8 cellular contexts compared by ENCODE assay signal in the genomic region with DNA sequence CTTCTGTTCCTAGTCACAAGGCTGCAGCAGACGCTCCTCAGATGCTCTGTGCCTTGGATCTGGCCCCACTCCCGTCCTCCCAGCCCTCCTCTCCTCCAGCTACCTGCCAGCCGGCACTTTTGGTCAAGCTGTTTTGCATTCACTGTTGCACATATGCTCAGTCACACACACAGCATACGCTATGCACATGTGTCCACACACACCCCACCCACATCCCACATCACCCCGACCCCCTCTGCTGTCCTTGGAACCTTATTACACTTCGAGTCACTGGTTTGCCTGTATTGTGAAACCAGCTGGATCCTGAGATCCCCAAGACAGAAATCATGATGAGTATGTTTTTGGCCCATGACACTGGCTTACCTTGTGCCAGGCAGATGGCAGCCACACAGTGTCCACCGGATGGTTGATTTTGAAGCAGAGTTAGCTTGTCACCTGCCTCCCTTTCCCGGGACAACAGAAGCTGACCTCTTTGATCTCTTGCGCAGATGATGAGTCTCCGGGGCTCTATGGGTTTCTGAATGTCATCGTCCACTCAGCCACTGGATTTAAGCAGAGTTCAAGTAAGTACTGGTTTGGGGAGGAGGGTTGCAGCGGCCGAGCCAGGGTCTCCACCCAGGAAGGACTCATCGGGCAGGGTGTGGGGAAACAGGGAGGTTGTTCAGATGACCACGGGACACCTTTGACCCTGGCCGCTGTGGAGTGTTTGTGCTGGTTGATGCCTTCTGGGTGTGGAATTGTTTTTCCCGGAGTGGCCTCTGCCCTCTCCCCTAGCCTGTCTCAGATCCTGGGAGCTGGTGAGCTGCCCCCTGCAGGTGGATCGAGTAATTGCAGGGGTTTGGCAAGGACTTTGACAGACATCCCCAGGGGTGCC.
A peak's percentile ranks its signal among the peaks of the same experiment; 100 is the strongest.
DNase-seq lines count a peak whose midpoint lies in the region; ATAC-seq and TF ChIP-seq lines count a peak whose summit lies in the region.

No MANE protein-coding gene starts in this region.

- H3K4me1 Mint-ChIP-seq in activated T-helper 17 cell treated with anti-CD3 and anti-CD28 coated beads, Interleukin-2, amount 50 U/mL, for 72 hours = peaks cover 3% of the 10 kb centered on the region

- H3K36me3 Mint-ChIP-seq in activated T-helper 17 cell treated with anti-CD3 and anti-CD28 coated beads, Interleukin-2, amount 50 U/mL, for 72 hours (ENCODE audit: low read depth) = peaks cover 85% of the 10 kb centered on the region

- no peaks in the 10 kb centered on the region for H3K9me3 Mint-ChIP-seq in activated T-helper 17 cell treated with anti-CD3 and anti-CD28 coated beads, Interleukin-2, amount 50 U/mL, for 72 hours

- H3K4me2 ChIP-seq in PC-9 = no peak overlapping the region

- H3K4me3 ChIP-seq in GM12875 (ENCODE audit: low read depth, low read length) (no peak overlapping the region), PC-9 (no peak overlapping the region), gastroesophageal sphincter (no peak overlapping the region), psoas muscle (no peak overlapping the region)

- no peaks in the 10 kb centered on the region for H3F3A ChIP-seq in PC-9 (ENCODE audit: insufficient read depth, low read depth)

- H3K4me1 ChIP-seq in PC-9 (replicated peaks; ENCODE audit: insufficient read depth) (no peaks in the 10 kb centered on the region), gastroesophageal sphincter (peaks cover 0 to 30% (median 5%) of the 10 kb centered on the region in 3 donors), psoas muscle (no peaks in the 10 kb centered on the region)

- H3K27me3 ChIP-seq in PC-9 (ENCODE audit: insufficient read depth, low read depth) = no peaks in the 10 kb centered on the region
- H3K27me3 ChIP-seq in gastroesophageal sphincter = no peaks in the 10 kb centered on the region
- no peaks in the 10 kb centered on the region for H3K27me3 ChIP-seq in psoas muscle (ENCODE audit: insufficient read depth in 3 of 3, low read length in 2 of 3)

- TF ChIP-seq EP300 in gastroesophageal sphincter (IDR thresholded peaks at IDR 0.05) = no peak

- H3K9me3 ChIP-seq in PC-9 (ENCODE audit: insufficient read depth, low read depth) (no peaks in the 10 kb centered on the region), gastroesophageal sphincter (no peaks in the 10 kb centered on the region), psoas muscle (no peaks in the 10 kb centered on the region)

- no peaks in the 10 kb centered on the region for H3K9me2 ChIP-seq in PC-9 (ENCODE audit: insufficient read depth)

- DNase-seq in 8988T (peak; percentile 80), PC-9 (peak in 1 of 2 experiments; percentile 37), psoas muscle (peak; percentile 52 to 73), NCI-H128 (lab: John Stamatoyannopoulos, UW; ENCODE audit: unreplicated experiment) (no peak)

- WGBS in gastroesophageal sphincter (ENCODE audit: low coverage in 1 of 2), 2 donors = 36 to 54% methylated on average over 5 to 7 of the region's 18 CpGs
- 58 to 70% (median 64%) methylated on average over 18 of the region's 18 CpGs for WGBS in psoas muscle, 3 donors

- no peaks in the 10 kb centered on the region for H3K36me3 ChIP-seq in PC-9 (ENCODE audit: low read depth)
- H3K36me3 ChIP-seq in gastroesophageal sphincter = peaks cover 0 to 100% of the 10 kb centered on the region in 2 donors
- H3K36me3 ChIP-seq in psoas muscle (ENCODE audit: insufficient read depth in 1 of 2, low read depth in 1 of 2) = peaks cover 0 to 25% of the 10 kb centered on the region in 2 donors

- H3K27me3 Mint-ChIP-seq in activated T-helper 17 cell treated with anti-CD3 and anti-CD28 coated beads, Interleukin-2, amount 50 U/mL, for 72 hours = no peaks in the 10 kb centered on the region

- ATAC-seq in activated T-helper 17 cell treated with anti-CD3 and anti-CD28 coated beads, Interleukin-2, amount 50 U/mL, for 72 hours (replicated peaks) = peak; percentile 61
- peak; percentile 79 for ATAC-seq in gastroesophageal sphincter
- peak in 3 of 4 donors; percentile 46 to 69 (median 65) for ATAC-seq in psoas muscle
- no peak for ATAC-seq in HG03432 (IDR thresholded peaks at IDR 0.05; ENCODE audit: unreplicated experiment)

- peaks cover 6% of the 10 kb centered on the region; the same call in 1 of the 2 replicates for H4K20me1 ChIP-seq in PC-9 (ENCODE audit: insufficient read depth)

- H3K27ac Mint-ChIP-seq in activated T-helper 17 cell treated with anti-CD3 and anti-CD28 coated beads, Interleukin-2, amount 50 U/mL, for 72 hours = no peak overlapping the region

- POLR2A ChIA-PET in PC-9 (lab: Charles Lee; ENCODE audit: unreplicated experiment) = no interaction called here

- intact Hi-C loops in PC-9 (cut with micrococcal nuclease; ENCODE audit: unreplicated experiment) = no loop called here
- intact Hi-C loops in psoas muscle (cut with DNase I) = no loop called here

- H3K4me3 Mint-ChIP-seq in activated T-helper 17 cell treated with anti-CD3 and anti-CD28 coated beads, Interleukin-2, amount 50 U/mL, for 72 hours = no peak overlapping the region

- no peaks in the 10 kb centered on the region for H3K79me2 ChIP-seq in PC-9 (ENCODE audit: low read depth)

- peak; percentile 89 for TF ChIP-seq CTCF in GM12875 (IDR thresholded peaks at IDR 0.05; ENCODE audit: borderline replicate concordance, insufficient read depth, low read depth, low read length)
- peak; percentile 95 for TF ChIP-seq CTCF in PC-9 (conservative IDR thresholded peaks at IDR 0.05)
- peak in 3 of 4 experiments; percentile 55 to 80 (median 72) for TF ChIP-seq CTCF in gastroesophageal sphincter (IDR thresholded peaks at IDR 0.05)
- TF ChIP-seq CTCF in psoas muscle (IDR thresholded peaks at IDR 0.05) = peak; percentile 59

- no TSS peak for BruUV-seq in PC-9 (replicated peaks; lab: Mats Ljungman, UMichigan)

- TF ChIP-seq POLR2A in gastroesophageal sphincter (IDR thresholded peaks at IDR 0.05) = no peak

- no peak overlapping the region for H3K27ac ChIP-seq in PC-9
- H3K27ac ChIP-seq in gastroesophageal sphincter = peak overlapping the region in 3 of 4 donors; percentile 40 to 62 (median 60)
- no peak overlapping the region for H3K27ac ChIP-seq in psoas muscle

- CTCF ChIA-PET in PC-9 (lab: Charles Lee) = interaction anchor here (1.0 kb wide), 1 partner anchor 8 kb away, joined by 4 read pairs; no protein-coding TSS in a partner anchor

- no peak overlapping the region for H2AFZ ChIP-seq in PC-9

Comparison
In these comparisons a context has a peak if more than half of its experiments do, and no peak if none do; other contexts are left out.
1. H3K27ac ChIP-seq: peak in gastroesophageal sphincter (3 of 4); none in PC-9 (single experiment) and psoas muscle (single experiment).
2. Peak in every context shown above with its lines, with median percentiles within 50 percentile points of each other: CTCF ChIP-seq.